Comparison of ENCODE assay signal across 8 cellular contexts in genomic region chr19:1355258-1355973, GRCh38. TPM values are rescaled to one million over a fixed set of nuclear protein-coding genes. Genes with fewer than 3 reads are reported as not detected.
DNase-seq lines count a peak whose midpoint lies in the region; ATAC-seq and TF ChIP-seq lines count a peak whose summit lies in the region.

No MANE protein-coding gene starts in this region.

- peaks cover 5% of the 10 kb centered on the region for H3K27me3 Mint-ChIP-seq in activated T-helper 1 cell treated with anti-CD3 and anti-CD28 coated beads, Interleukin-12 subunit alpha, Interleukin-12 subunit beta, Interleukin-2, Interleukin-4 antibody, amounts not matched to agents 30 ng/mL and 10 ng/mL and 1 ng/mL, durations not matched to agents 14 hours and 24 hours and 36 hours (ENCODE audit: insufficient read depth)

- no peaks in the 10 kb centered on the region for H3K9me3 Mint-ChIP-seq in activated T-helper 1 cell treated with anti-CD3 and anti-CD28 coated beads, Interleukin-12 subunit alpha, Interleukin-12 subunit beta, Interleukin-2, Interleukin-4 antibody, amounts not matched to agents 30 ng/mL and 10 ng/mL and 1 ng/mL, durations not matched to agents 14 hours and 24 hours and 36 hours

- H3K36me3 ChIP-seq in left ventricle myocardium inferior = peaks cover 38% of the 10 kb centered on the region

- DNase-seq in stimulated activated CD4-positive, alpha-beta T cell treated with anti-CD3 and anti-CD28 coated beads, Interleukin-15, amount 100 ng/mL, for 24 hours = peak; percentile 36
- DNase-seq in stimulated activated CD4-positive, alpha-beta T cell treated with anti-CD3 and anti-CD28 coated beads, Interleukin-4, amount 100 ng/mL, for 1 hour = no peak
- DNase-seq in activated T-helper 1 cell treated with anti-CD3 and anti-CD28 coated beads, Interleukin-12 subunit alpha, Interleukin-12 subunit beta, Interleukin-2, Interleukin-4 antibody, amounts not matched to agents 30 ng/mL and 10 ng/mL and 1 ng/mL, durations not matched to agents 14 hours and 24 hours and 36 hours (ENCODE audit: low spot score) = no peak
- DNase-seq in left ventricle myocardium inferior (no peak), retina (peak; percentile 80), COLO829 (ENCODE audit: low spot score) (no peak), HUDEP-2 (lab: John Stamatoyannopoulos, UW; ENCODE audit: unreplicated experiment in 76 of 76) (no peak)

- no peak for ATAC-seq in HG02759 (IDR thresholded peaks at IDR 0.05; ENCODE audit: unreplicated experiment)

- H3K4me3 Mint-ChIP-seq in activated T-helper 1 cell treated with anti-CD3 and anti-CD28 coated beads, Interleukin-12 subunit alpha, Interleukin-12 subunit beta, Interleukin-2, Interleukin-4 antibody, amounts not matched to agents 30 ng/mL and 10 ng/mL and 1 ng/mL, durations not matched to agents 14 hours and 24 hours and 36 hours = peak overlapping the region; percentile 88

- no peak for TF ChIP-seq CTCF in left ventricle myocardium inferior (IDR thresholded peaks at IDR 0.05; ENCODE audit: borderline replicate concordance)

- peaks cover 11% of the 10 kb centered on the region for H3K4me1 Mint-ChIP-seq in activated T-helper 1 cell treated with anti-CD3 and anti-CD28 coated beads, Interleukin-12 subunit alpha, Interleukin-12 subunit beta, Interleukin-2, Interleukin-4 antibody, amounts not matched to agents 30 ng/mL and 10 ng/mL and 1 ng/mL, durations not matched to agents 14 hours and 24 hours and 36 hours (ENCODE audit: low read depth)

- no peaks in the 10 kb centered on the region for H3K27me3 ChIP-seq in left ventricle myocardium inferior (ENCODE audit: low read depth)

- H3K4me1 ChIP-seq in left ventricle myocardium inferior = peaks cover 33% of the 10 kb centered on the region

- H3K9me3 ChIP-seq in left ventricle myocardium inferior (replicated peaks) = no peaks in the 10 kb centered on the region

- peak overlapping the region; percentile 97 for H3K27ac ChIP-seq in left ventricle myocardium inferior (replicated peaks)

- peaks cover 19% of the 10 kb centered on the region for H3K36me3 Mint-ChIP-seq in activated T-helper 1 cell treated with anti-CD3 and anti-CD28 coated beads, Interleukin-12 subunit alpha, Interleukin-12 subunit beta, Interleukin-2, Interleukin-4 antibody, amounts not matched to agents 30 ng/mL and 10 ng/mL and 1 ng/mL, durations not matched to agents 14 hours and 24 hours and 36 hours (ENCODE audit: low read depth)

- intact Hi-C loops in activated T-helper 1 cell treated with anti-CD3 and anti-CD28 coated beads, Interleukin-12 subunit alpha, Interleukin-12 subunit beta, Interleukin-2, Interleukin-4 antibody, amounts not matched to agents 30 ng/mL and 10 ng/mL and 1 ng/mL, durations not matched to agents 14 hours and 24 hours and 36 hours (cut with micrococcal nuclease) = loop anchor here (2.0 kb wide), 1 partner anchor 51 kb away; the partner anchor contains the start of gene DAZAP1
- intact Hi-C loops in left ventricle myocardium inferior (cut with micrococcal nuclease) = no loop called here

- peak overlapping the region; percentile 91 for H3K4me3 ChIP-seq in left ventricle myocardium inferior

- peak overlapping the region; percentile 82 for H3K27ac Mint-ChIP-seq in activated T-helper 1 cell treated with anti-CD3 and anti-CD28 coated beads, Interleukin-12 subunit alpha, Interleukin-12 subunit beta, Interleukin-2, Interleukin-4 antibody, amounts not matched to agents 30 ng/mL and 10 ng/mL and 1 ng/mL, durations not matched to agents 14 hours and 24 hours and 36 hours

RNA-seq across cellular contexts. Expression of gene NDUFS7, which starts 28.3 kb away (rescaled TPM):
- 97.9 and 98.8 TPM in 2 replicates for total RNA-seq in activated T-helper 1 cell treated with anti-CD3 and anti-CD28 coated beads, Interleukin-12 subunit alpha, Interleukin-12 subunit beta, Interleukin-2, Interleukin-4 antibody, amounts not matched to agents 30 ng/mL and 10 ng/mL and 1 ng/mL, durations not matched to agents 14 hours and 24 hours and 36 hours
- 380 TPM for total RNA-seq in left ventricle myocardium inferior

RNA-seq across cellular contexts. Expression of gene GAMT, which starts 45.9 kb away (rescaled TPM):
- 21.7 and 22.3 TPM in 2 replicates for total RNA-seq in activated T-helper 1 cell treated with anti-CD3 and anti-CD28 coated beads, Interleukin-12 subunit alpha, Interleukin-12 subunit beta, Interleukin-2, Interleukin-4 antibody, amounts not matched to agents 30 ng/mL and 10 ng/mL and 1 ng/mL, durations not matched to agents 14 hours and 24 hours and 36 hours
- total RNA-seq in left ventricle myocardium inferior = 77.0 TPM

RNA-seq across cellular contexts. Expression of gene DAZAP1, which starts 52.0 kb away (rescaled TPM):
- total RNA-seq in activated T-helper 1 cell treated with anti-CD3 and anti-CD28 coated beads, Interleukin-12 subunit alpha, Interleukin-12 subunit beta, Interleukin-2, Interleukin-4 antibody, amounts not matched to agents 30 ng/mL and 10 ng/mL and 1 ng/mL, durations not matched to agents 14 hours and 24 hours and 36 hours = 301 and 304 TPM in 2 replicates
- 81.8 TPM for total RNA-seq in left ventricle myocardium inferior

Comparison
In these comparisons a context has a peak if more than half of its experiments do, and no peak if none do; other contexts are left out.
1. DNase-seq: peak in stimulated activated CD4-positive, alpha-beta T cell treated with anti-CD3 and anti-CD28 coated beads, Interleukin-15, amount 100 ng/mL, for 24 hours (single experiment) and retina (single experiment); none in stimulated activated CD4-positive, alpha-beta T cell treated with anti-CD3 and anti-CD28 coated beads, Interleukin-4, amount 100 ng/mL, for 1 hour (single experiment), activated T-helper 1 cell treated with anti-CD3 and anti-CD28 coated beads, Interleukin-12 subunit alpha, Interleukin-12 subunit beta, Interleukin-2, Interleukin-4 antibody, amounts not matched to agents 30 ng/mL and 10 ng/mL and 1 ng/mL, durations not matched to agents 14 hours and 24 hours and 36 hours (single experiment), left ventricle myocardium inferior (single experiment), COLO829 (single experiment) and HUDEP-2 (0 of 76).